ENCODE assay signal across 1 cellular context in the genomic region with DNA sequence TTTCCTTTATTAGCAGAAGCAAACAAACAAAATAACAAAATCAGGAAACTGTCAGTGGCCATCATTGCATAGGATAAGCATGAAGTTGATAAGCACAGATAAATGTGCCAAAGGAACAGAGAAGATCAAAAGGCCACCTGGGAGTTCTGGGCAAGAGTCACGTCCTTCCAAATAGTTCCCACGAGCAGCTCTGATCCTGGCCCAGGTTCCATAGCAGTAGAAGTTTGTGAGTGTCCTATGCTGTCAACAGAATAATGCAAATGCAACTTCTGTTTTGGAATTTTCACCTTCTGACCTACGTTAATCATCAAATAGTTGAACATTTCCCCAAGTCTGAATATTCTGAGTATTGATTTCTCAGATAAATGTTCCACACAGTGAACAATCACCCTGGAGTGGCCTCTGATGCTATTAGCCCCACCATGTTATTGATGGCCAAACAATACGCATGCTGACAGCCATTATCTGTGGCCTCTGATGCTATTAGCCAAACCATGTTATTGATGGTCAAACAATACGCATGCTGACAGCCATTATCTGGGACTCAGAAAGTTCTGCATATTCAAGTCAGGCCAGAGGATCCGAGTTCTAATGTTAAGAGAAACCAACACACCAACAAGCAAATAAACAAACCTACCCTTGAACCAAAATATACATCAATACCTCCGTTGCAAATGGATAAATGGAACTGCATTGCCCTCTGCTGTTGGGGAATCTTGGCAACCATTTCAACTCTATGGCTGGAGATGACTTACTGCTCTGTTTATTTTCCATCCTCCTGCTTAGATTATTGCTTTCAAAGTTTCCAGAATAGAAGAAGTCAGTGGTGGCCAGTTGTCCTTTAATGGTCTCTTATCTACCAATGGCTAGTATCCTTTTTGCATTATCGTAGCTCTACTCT.
TF ChIP-seq lines count a peak whose summit lies in the region.

No MANE protein-coding gene starts in this region.

TF ChIP-seq in Ishikawa, 13 proteins besides CTCF, POLR2A, EP300 and RAD21 (continued from another document):
- TF ChIP-seq, protein P1, sequence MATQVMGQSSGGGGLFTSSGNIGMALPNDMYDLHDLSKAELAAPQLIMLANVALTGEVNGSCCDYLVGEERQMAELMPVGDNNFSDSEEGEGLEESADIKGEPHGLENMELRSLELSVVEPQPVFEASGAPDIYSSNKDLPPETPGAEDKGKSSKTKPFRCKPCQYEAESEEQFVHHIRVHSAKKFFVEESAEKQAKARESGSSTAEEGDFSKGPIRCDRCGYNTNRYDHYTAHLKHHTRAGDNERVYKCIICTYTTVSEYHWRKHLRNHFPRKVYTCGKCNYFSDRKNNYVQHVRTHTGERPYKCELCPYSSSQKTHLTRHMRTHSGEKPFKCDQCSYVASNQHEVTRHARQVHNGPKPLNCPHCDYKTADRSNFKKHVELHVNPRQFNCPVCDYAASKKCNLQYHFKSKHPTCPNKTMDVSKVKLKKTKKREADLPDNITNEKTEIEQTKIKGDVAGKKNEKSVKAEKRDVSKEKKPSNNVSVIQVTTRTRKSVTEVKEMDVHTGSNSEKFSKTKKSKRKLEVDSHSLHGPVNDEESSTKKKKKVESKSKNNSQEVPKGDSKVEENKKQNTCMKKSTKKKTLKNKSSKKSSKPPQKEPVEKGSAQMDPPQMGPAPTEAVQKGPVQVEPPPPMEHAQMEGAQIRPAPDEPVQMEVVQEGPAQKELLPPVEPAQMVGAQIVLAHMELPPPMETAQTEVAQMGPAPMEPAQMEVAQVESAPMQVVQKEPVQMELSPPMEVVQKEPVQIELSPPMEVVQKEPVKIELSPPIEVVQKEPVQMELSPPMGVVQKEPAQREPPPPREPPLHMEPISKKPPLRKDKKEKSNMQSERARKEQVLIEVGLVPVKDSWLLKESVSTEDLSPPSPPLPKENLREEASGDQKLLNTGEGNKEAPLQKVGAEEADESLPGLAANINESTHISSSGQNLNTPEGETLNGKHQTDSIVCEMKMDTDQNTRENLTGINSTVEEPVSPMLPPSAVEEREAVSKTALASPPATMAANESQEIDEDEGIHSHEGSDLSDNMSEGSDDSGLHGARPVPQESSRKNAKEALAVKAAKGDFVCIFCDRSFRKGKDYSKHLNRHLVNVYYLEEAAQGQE (IDR thresholded peaks at IDR 0.05; ENCODE audit: low read depth) = no peak
- TF ChIP-seq, protein P2, sequence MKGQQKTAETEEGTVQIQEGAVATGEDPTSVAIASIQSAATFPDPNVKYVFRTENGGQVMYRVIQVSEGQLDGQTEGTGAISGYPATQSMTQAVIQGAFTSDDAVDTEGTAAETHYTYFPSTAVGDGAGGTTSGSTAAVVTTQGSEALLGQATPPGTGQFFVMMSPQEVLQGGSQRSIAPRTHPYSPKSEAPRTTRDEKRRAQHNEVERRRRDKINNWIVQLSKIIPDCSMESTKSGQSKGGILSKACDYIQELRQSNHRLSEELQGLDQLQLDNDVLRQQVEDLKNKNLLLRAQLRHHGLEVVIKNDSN (IDR thresholded peaks at IDR 0.05) = no peak
- TF ChIP-seq TAF1 (IDR thresholded peaks at IDR 0.05; ENCODE audit: low read depth) = no peak
TF ChIP-seq in Ishikawa: peak in this region for 0.
